ENCODE assay signal across 18 cellular contexts in genomic region chr1:3846521-3846920, GRCh38. TPM values are rescaled to one million over a fixed set of nuclear protein-coding genes. Genes with fewer than 3 reads are reported as not detected.
A peak's percentile ranks its signal among the peaks of the same experiment; 100 is the strongest.
DNase-seq lines count a peak whose midpoint lies in the region; ATAC-seq and TF ChIP-seq lines count a peak whose summit lies in the region.
"Had no signal": no experiment of that assay in that cellular context is flagged by ENCODE, and none has a peak within 500 bp of the region (broad histone marks: within the 10 kb centered on the region; RNA-seq: fewer than 3 reads in every experiment).

No MANE protein-coding gene starts in this region.

- H3K4me3 ChIP-seq in hepatocyte (no peak overlapping the region), retinal pigment epithelial cell (ENCODE audit: low read length) (no peak overlapping the region), GM23338 (no peak overlapping the region)
- H3K4me3 ChIP-seq: A549, GM12878, HAP-1 had no signal

- H3K27me3 Mint-ChIP-seq in nephron (ENCODE audit: low read depth) (no peaks in the 10 kb centered on the region), GM23338 (ENCODE audit: insufficient read depth, low read depth, poor library complexity) (peaks cover 2% of the 10 kb centered on the region)
- H3K27me3 Mint-ChIP-seq: CD4-positive, alpha-beta memory T cell had no signal

- no peaks in the 10 kb centered on the region for H3K9me2 ChIP-seq in hepatocyte (replicated peaks; ENCODE audit: insufficient read depth)
- no peaks in the 10 kb centered on the region for H3K9me2 ChIP-seq in GM23338 (ENCODE audit: insufficient read depth)

- no peaks in the 10 kb centered on the region for H3F3A ChIP-seq in GM23338 (replicated peaks; ENCODE audit: low read depth)

- H3K9me3 Mint-ChIP-seq in nephron (no peaks in the 10 kb centered on the region), GM23338 (no peaks in the 10 kb centered on the region)
- H3K9me3 Mint-ChIP-seq: CD14-positive monocyte; CD4-positive, alpha-beta memory T cell had no signal

- H3K4me2 ChIP-seq in hepatocyte (peak overlapping the region; percentile 28), GM23338 (no peak overlapping the region)
- H3K4me2 ChIP-seq: A549 had no signal

- peaks cover 52% of the 10 kb centered on the region for H3K36me3 Mint-ChIP-seq in nephron (ENCODE audit: low read depth)
- peaks cover 16% of the 10 kb centered on the region; the same call in 2 of the 3 replicates for H3K36me3 Mint-ChIP-seq in GM23338 (ENCODE audit: low read depth)

- H3K36me3 ChIP-seq in hepatocyte (replicated peaks; ENCODE audit: insufficient read depth, low read depth) (no peaks in the 10 kb centered on the region), GM23338 (ENCODE audit: insufficient read depth) (0 out of 2 replicates have a peak, but pooled peaks cover 4% of the 10 kb centered on the region)

- ATAC-seq in HG02973 (IDR thresholded peaks at IDR 0.05; ENCODE audit: unreplicated experiment) (no peak), GM23338 (no peak)
- ATAC-seq: A549, GM12878 had no signal

- H4K20me1 ChIP-seq in hepatocyte (ENCODE audit: insufficient read depth, poor library complexity, severe bottlenecking) (no peaks in the 10 kb centered on the region), GM23338 (replicated peaks; ENCODE audit: insufficient read depth) (no peaks in the 10 kb centered on the region; the same call in 1 of the 2 replicates)

- H3K27me3 ChIP-seq in hepatocyte (no peaks in the 10 kb centered on the region), GM23338 (ENCODE audit: insufficient read depth) (no peaks in the 10 kb centered on the region)

- peak; percentile 3 for DNase-seq in activated effector memory CD4-positive, alpha-beta T cell treated with anti-CD3 and anti-CD28 coated beads, Interleukin-2, amount 50 U/mL, for 16 hours
- DNase-seq in activated effector memory CD4-positive, alpha-beta T cell treated with Interleukin-2 at 50 U/mL for 16 hours = no peak
- DNase-seq in hepatocyte (ENCODE audit: low spot score) = no peak
- peak; percentile 80 for DNase-seq in retinal pigment epithelial cell (ENCODE audit: low read depth)
- DNase-seq in GM23338 (ENCODE audit: low spot score) = no peak
- no peak for DNase-seq in NCI-H1930 (lab: John Stamatoyannopoulos, UW)
- DNase-seq: AML-193; Calu3; CD4-positive, alpha-beta memory T cell; DMS79 treated with DMSO at 0.1 percent for 48 hours; IMR-90 had no signal

- peak overlapping the region; percentile 48 for H3K27ac ChIP-seq in hepatocyte
- no peak overlapping the region for H3K27ac ChIP-seq in GM23338 (ENCODE audit: low read depth)
- H3K27ac ChIP-seq: 22Rv1, A549 had no signal

- H3K79me2 ChIP-seq in hepatocyte = no peaks in the 10 kb centered on the region
- no peaks in the 10 kb centered on the region for H3K79me2 ChIP-seq in GM23338 (replicated peaks; ENCODE audit: insufficient read depth)

- no peaks in the 10 kb centered on the region for H3K4me1 ChIP-seq in hepatocyte (ENCODE audit: insufficient read depth)
- no peaks in the 10 kb centered on the region for H3K4me1 ChIP-seq in GM23338 (ENCODE audit: insufficient read depth)
- H3K4me1 ChIP-seq: A549, HAP-1 had no signal

- WGBS in hepatocyte (ENCODE audit: low lambda C conversion rate, missing lambda C conversion rate) = 87% methylated on average over 3 of the region's 3 CpGs

- no peak overlapping the region for H2AFZ ChIP-seq in hepatocyte
- H2AFZ ChIP-seq in GM23338 = no peak overlapping the region

- H3K4me3 Mint-ChIP-seq in nephron = no peak overlapping the region
- H3K4me3 Mint-ChIP-seq in GM23338 = no peak overlapping the region
- H3K4me3 Mint-ChIP-seq: CD14-positive monocyte; CD4-positive, alpha-beta memory T cell had no signal

- no peaks in the 10 kb centered on the region for H3K9me3 ChIP-seq in hepatocyte (ENCODE audit: low read depth)
- H3K9me3 ChIP-seq: A549, HAP-1 had no signal

- H3K4me1 Mint-ChIP-seq in nephron (no peaks in the 10 kb centered on the region), GM23338 (no peaks in the 10 kb centered on the region)
- H3K4me1 Mint-ChIP-seq: CD4-positive, alpha-beta memory T cell had no signal

- no peak for TF ChIP-seq CTCF in hepatocyte (IDR thresholded peaks at IDR 0.05; ENCODE audit: poor library complexity)
- no peak for TF ChIP-seq CTCF in nephron (IDR thresholded peaks at IDR 0.05; ENCODE audit: unreplicated experiment in 3 of 3)
- no peak for TF ChIP-seq CTCF in retinal pigment epithelial cell (conservative IDR thresholded peaks at IDR 0.05; ENCODE audit: low read depth, low read length)
- TF ChIP-seq CTCF in GM23338 (conservative IDR thresholded peaks at IDR 0.05; ENCODE audit: low read depth in 2 of 2) = no peak

- H3K27ac Mint-ChIP-seq in nephron = peak overlapping the region in 2 of 3 experiments; percentile 9 to 65
- H3K27ac Mint-ChIP-seq in GM23338 = no peak overlapping the region
- H3K27ac Mint-ChIP-seq: CD14-positive monocyte had no signal

TF ChIP-seq in GM23338, 12 proteins besides CTCF, POLR2A, EP300 and RAD21 (continues in another document):
- TF ChIP-seq NANOG (IDR thresholded peaks at IDR 0.05; ENCODE audit: borderline replicate concordance) (no peak), EZH2phosphoT487 (IDR thresholded peaks at IDR 0.05; ENCODE audit: unreplicated experiment) (no peak), EZH2 (IDR thresholded peaks at IDR 0.05; ENCODE audit: low read depth, unreplicated experiment) (no peak), ZNF462 (CRISPR knock-in tag; IDR thresholded peaks at IDR 0.05) (no peak)

RNA-seq across cellular contexts. Expression of gene CEP104, which starts 10.5 kb away (rescaled TPM):
- 7.7 and 12.7 TPM in 2 replicates for total RNA-seq in hepatocyte
- polyA plus RNA-seq in hepatocyte (22.6 and 25.2 TPM in 2 replicates), GM23338 (2016; fragmentation: Nextera tagmentation; extraction: Ambion mirVana) (20.5 and 21.1 TPM in 2 replicates)
- 17.7 and 32.2 TPM in 2 replicates for total RNA-seq in GM23338 (2014; rRNA removed; shearing (Covaris generic))

RNA-seq across cellular contexts. Expression of gene DFFB, which starts 10.8 kb away (rescaled TPM):
- total RNA-seq in hepatocyte = 5.3 and 6.2 TPM in 2 replicates
- polyA plus RNA-seq in hepatocyte (3.5 and 5.5 TPM in 2 replicates), GM23338 (2016; fragmentation: Nextera tagmentation; extraction: Ambion mirVana) (4.4 and 6.5 TPM in 2 replicates)
- total RNA-seq in GM23338 (2014; rRNA removed; shearing (Covaris generic)) = 12.6 and 18.1 TPM in 2 replicates

RNA-seq across cellular contexts. Expression of gene LRRC47, which starts 50.2 kb away (rescaled TPM):
- 27.3 and 36.2 TPM in 2 replicates for total RNA-seq in hepatocyte
- 37.4 and 38.8 TPM in 2 replicates for polyA plus RNA-seq in hepatocyte
- total RNA-seq in GM23338 (2014; rRNA removed; shearing (Covaris generic)) = 75.7 and 76.8 TPM in 2 replicates
- 15.8 and 17.2 TPM in 2 replicates for polyA plus RNA-seq in GM23338 (2016; fragmentation: Nextera tagmentation; extraction: Ambion mirVana)

RNA-seq across cellular contexts. Expression of gene C1orf174, which starts 53.6 kb away (rescaled TPM):
- total RNA-seq in hepatocyte = 20.7 and 26.7 TPM in 2 replicates
- polyA plus RNA-seq in hepatocyte (23.6 and 28.9 TPM in 2 replicates), GM23338 (2016; fragmentation: Nextera tagmentation; extraction: Ambion mirVana) (26.3 and 28.5 TPM in 2 replicates)
- total RNA-seq in GM23338 (2014; rRNA removed; shearing (Covaris generic)) = 28.7 and 30.8 TPM in 2 replicates

Comparison
In these comparisons a context has a peak if more than half of its experiments do, and no peak if none do; other contexts are left out.
1. DNase-seq: peak in activated effector memory CD4-positive, alpha-beta T cell treated with anti-CD3 and anti-CD28 coated beads, Interleukin-2, amount 50 U/mL, for 16 hours (single experiment) and retinal pigment epithelial cell (single experiment); none in activated effector memory CD4-positive, alpha-beta T cell treated with Interleukin-2 at 50 U/mL for 16 hours (single experiment), hepatocyte (single experiment), GM23338 (single experiment) and NCI-H1930 (0 of 2).